In the genomic region with DNA sequence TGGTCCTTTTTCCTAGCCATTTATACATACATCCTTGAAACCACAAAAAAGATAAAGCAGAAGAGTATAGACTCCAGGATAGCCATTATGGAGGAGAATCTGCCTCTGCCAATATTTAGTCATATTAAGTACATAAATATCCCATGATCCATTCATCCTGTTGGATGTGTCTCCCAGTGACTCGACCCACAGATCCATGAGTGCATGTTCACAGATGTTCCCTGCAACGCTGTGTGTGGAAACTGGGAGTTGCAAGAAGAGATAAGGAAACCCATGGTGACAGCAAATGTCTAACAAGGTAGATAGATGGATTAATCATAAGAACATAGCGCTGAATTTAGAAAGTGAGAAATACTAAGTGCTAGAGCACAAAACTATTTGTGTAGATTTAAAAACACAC, we compare ENCODE assay signal across 18 cellular contexts. TPM values are rescaled to one million over a fixed set of nuclear protein-coding genes. Genes with fewer than 3 reads are reported as not detected.
DNase-seq lines count a peak whose midpoint lies in the region; ATAC-seq, FAIRE-seq and TF ChIP-seq lines count a peak whose summit lies in the region.
"Had no signal": no experiment of that assay in that cellular context is flagged by ENCODE, and none has a peak within 500 bp of the region (broad histone marks: within the 10 kb centered on the region; RNA-seq: fewer than 3 reads in every experiment).

No MANE protein-coding gene starts in this region.

- no peak overlapping the region for H3K4me3 Mint-ChIP-seq in stimulated activated naive CD8-positive, alpha-beta T cell treated with anti-CD3 and anti-CD28 coated beads, Interleukin-15, Interleukin-2, amounts not matched to agents 100 ng/mL and 50 ng/mL, for 24 hours
- H3K4me3 Mint-ChIP-seq in stimulated activated naive CD8-positive, alpha-beta T cell treated with anti-CD3 and anti-CD28 coated beads, Interleukin-15, amount 100 ng/mL, for 72 hours = peak overlapping the region in 1 of 2 donors; percentile 37
- H3K4me3 Mint-ChIP-seq in type B pancreatic cell = no peak overlapping the region

- intact Hi-C loops in pancreas (cut with DNase I) = no loop called here

- H3K27me3 ChIP-seq in esophagus (ENCODE audit: control insufficient read depth in 1 of 2, insufficient read depth in 2 of 2, low read length in 2 of 2) (no peaks in the 10 kb centered on the region), pancreas (no peaks in the 10 kb centered on the region)
- H3K27me3 ChIP-seq: heart left ventricle, sigmoid colon, tibial artery had no signal

- H3K27ac ChIP-seq in esophagus (ENCODE audit: low read depth in 2 of 2, low read length in 1 of 2) (peak overlapping the region; percentile 89 to 91), pancreas (peak overlapping the region in 1 of 4 donors; percentile 77)
- H3K27ac ChIP-seq: heart left ventricle, SK-N-MC, tibial artery had no signal

- H3K27me3 Mint-ChIP-seq in stimulated activated naive CD8-positive, alpha-beta T cell treated with anti-CD3 and anti-CD28 coated beads, Interleukin-15, Interleukin-2, amounts not matched to agents 100 ng/mL and 50 ng/mL, for 24 hours = no peaks in the 10 kb centered on the region
- no peaks in the 10 kb centered on the region for H3K27me3 Mint-ChIP-seq in stimulated activated naive CD8-positive, alpha-beta T cell treated with anti-CD3 and anti-CD28 coated beads, Interleukin-15, amount 100 ng/mL, for 72 hours
- no peaks in the 10 kb centered on the region for H3K27me3 Mint-ChIP-seq in type B pancreatic cell
- H3K27me3 Mint-ChIP-seq: activated CD8-positive, alpha-beta memory T cell treated with anti-CD3 and anti-CD28 coated beads, Interleukin-2, amount 10 ng/mL, durations not matched to agents 7 days and 5 days had no signal

- H3K9me3 Mint-ChIP-seq in stimulated activated naive CD8-positive, alpha-beta T cell treated with anti-CD3 and anti-CD28 coated beads, Interleukin-15, Interleukin-2, amounts not matched to agents 100 ng/mL and 50 ng/mL, for 24 hours = no peaks in the 10 kb centered on the region
- peaks cover 0 to under 1% of the 10 kb centered on the region in 2 donors for H3K9me3 Mint-ChIP-seq in stimulated activated naive CD8-positive, alpha-beta T cell treated with anti-CD3 and anti-CD28 coated beads, Interleukin-15, amount 100 ng/mL, for 72 hours
- peaks cover 10% of the 10 kb centered on the region for H3K9me3 Mint-ChIP-seq in type B pancreatic cell

- H3K9me3 ChIP-seq in esophagus (ENCODE audit: control insufficient read depth in 2 of 2, insufficient read depth in 1 of 2, low read depth in 1 of 2, low read length in 1 of 2) (no peaks in the 10 kb centered on the region), pancreas (no peaks in the 10 kb centered on the region)
- H3K9me3 ChIP-seq: heart left ventricle, sigmoid colon, tibial artery had no signal

- DNase-seq in stimulated activated naive CD8-positive, alpha-beta T cell treated with anti-CD3 and anti-CD28 coated beads, Interleukin-15, amount 100 ng/mL, for 72 hours = no peak
- peak; percentile 35 for DNase-seq in RPMI7951 (ENCODE audit: low read depth)
- no peak for DNase-seq in type B pancreatic cell (ENCODE audit: extremely low spot score, unreplicated experiment)
- no peak for DNase-seq in pancreas
- no peak for DNase-seq in activated CD8-positive, alpha-beta memory T cell treated with anti-CD3 and anti-CD28 coated beads, Interleukin-2, amount 50 U/mL, for 4 hours
- DNase-seq in omental fat pad (ENCODE audit: low spot score) = no peak
- DNase-seq: activated CD8-positive, alpha-beta memory T cell treated with anti-CD3 and anti-CD28 coated beads, Interleukin-2, amount 10 ng/mL, durations not matched to agents 7 days and 5 days; amniotic stem cell; heart left ventricle; KG1; kidney; NCI-H1417 treated with DMSO at 0.1 percent for 48 hours; sigmoid colon; stimulated activated CD4-positive, alpha-beta T cell treated with anti-CD3 and anti-CD28 coated beads, Interleukin-2, amount 100 ng/mL, for 48 hours; tibial artery had no signal

- TF ChIP-seq CTCF in type B pancreatic cell (conservative IDR thresholded peaks at IDR 0.05) (no peak), pancreas (IDR thresholded peaks at IDR 0.05) (no peak), omental fat pad (IDR thresholded peaks at IDR 0.05) (no peak)

- no peak for ATAC-seq in stimulated activated naive CD8-positive, alpha-beta T cell treated with anti-CD3 and anti-CD28 coated beads, Interleukin-15, amount 100 ng/mL, for 72 hours
- ATAC-seq in pancreas = no peak
- ATAC-seq in omental fat pad (ENCODE audit: low FRiP score) = no peak
- ATAC-seq: activated CD8-positive, alpha-beta memory T cell treated with anti-CD3 and anti-CD28 coated beads, Interleukin-2, amount 10 ng/mL, durations not matched to agents 7 days and 5 days; heart left ventricle had no signal

- H3K4me3 ChIP-seq in esophagus (ENCODE audit: low read depth in 1 of 2, low read length in 2 of 2) = no peak overlapping the region
- H3K4me3 ChIP-seq in pancreas = no peak overlapping the region
- H3K4me3 ChIP-seq: heart left ventricle, sigmoid colon, SK-N-MC, tibial artery had no signal

- H3K4me1 ChIP-seq in esophagus (ENCODE audit: control insufficient read depth in 2 of 2, insufficient read depth in 2 of 2, low read length in 1 of 2) = peaks cover 0 to 7% of the 10 kb centered on the region in 2 donors
- H3K4me1 ChIP-seq in pancreas = peaks cover 15 to 16% (median 16%) of the 10 kb centered on the region in 3 donors

- H3K36me3 ChIP-seq in esophagus (ENCODE audit: control insufficient read depth in 2 of 2, insufficient read depth in 2 of 2, low read length in 1 of 2) (no peaks in the 10 kb centered on the region), pancreas (no peaks in the 10 kb centered on the region)
- H3K36me3 ChIP-seq: heart left ventricle, sigmoid colon, tibial artery had no signal

- peak overlapping the region; percentile 33 for H3K27ac Mint-ChIP-seq in stimulated activated naive CD8-positive, alpha-beta T cell treated with anti-CD3 and anti-CD28 coated beads, Interleukin-15, Interleukin-2, amounts not matched to agents 100 ng/mL and 50 ng/mL, for 24 hours
- no peak overlapping the region for H3K27ac Mint-ChIP-seq in stimulated activated naive CD8-positive, alpha-beta T cell treated with anti-CD3 and anti-CD28 coated beads, Interleukin-15, amount 100 ng/mL, for 72 hours
- peak overlapping the region; percentile 77 for H3K27ac Mint-ChIP-seq in type B pancreatic cell

- 70 to 71% methylated on average over 3 of the region's 3 CpGs for WGBS in esophagus, 2 donors
- 55 to 61% methylated on average over 3 of the region's 3 CpGs for WGBS in pancreas, 2 donors

- FAIRE-seq in pancreas (lab: Jason Lieb, UNC) = no peak
- FAIRE-seq: kidney had no signal

- H3K36me3 Mint-ChIP-seq in stimulated activated naive CD8-positive, alpha-beta T cell treated with anti-CD3 and anti-CD28 coated beads, Interleukin-15, Interleukin-2, amounts not matched to agents 100 ng/mL and 50 ng/mL, for 24 hours (ENCODE audit: low read depth) = peaks cover 35% of the 10 kb centered on the region
- peaks cover 47% of the 10 kb centered on the region for H3K36me3 Mint-ChIP-seq in type B pancreatic cell

- peaks cover 67% of the 10 kb centered on the region for H3K4me1 Mint-ChIP-seq in stimulated activated naive CD8-positive, alpha-beta T cell treated with anti-CD3 and anti-CD28 coated beads, Interleukin-15, Interleukin-2, amounts not matched to agents 100 ng/mL and 50 ng/mL, for 24 hours (ENCODE audit: low read depth)
- peaks cover 48% of the 10 kb centered on the region for H3K4me1 Mint-ChIP-seq in stimulated activated naive CD8-positive, alpha-beta T cell treated with anti-CD3 and anti-CD28 coated beads, Interleukin-15, amount 100 ng/mL, for 72 hours
- peaks cover 10% of the 10 kb centered on the region for H3K4me1 Mint-ChIP-seq in type B pancreatic cell (ENCODE audit: unreplicated experiment)

RNA-seq across cellular contexts. Expression of gene STK39, which starts 34.5 kb away (rescaled TPM):
- 21.9 and 27.4 TPM in 2 replicates for total RNA-seq in RPMI7951 (2014; rRNA removed; shearing (Covaris generic))
- polyA plus RNA-seq in esophagus = 10 to 100 TPM; 24.7 to 24.9 TPM
- total RNA-seq in type B pancreatic cell (ENCODE audit: low replicate concordance) = 22.0 and 26.2 TPM in 2 replicates
- total RNA-seq in pancreas = 10 to 100 TPM; 14.3 to 23.1 (median 17.0) TPM
- polyA plus RNA-seq in pancreas = 10 to 100 TPM in 1 of 2 donors, 1 to 10 TPM in 1; 9.5 to 11.7 TPM
- total RNA-seq in omental fat pad = 10 to 100 TPM; 18.4 to 65.0 (median 27.1) TPM

Comparison
In these comparisons a context has a peak if more than half of its experiments do, and no peak if none do; other contexts are left out.
1. H3K27ac Mint-ChIP-seq: peak in stimulated activated naive CD8-positive, alpha-beta T cell treated with anti-CD3 and anti-CD28 coated beads, Interleukin-15, Interleukin-2, amounts not matched to agents 100 ng/mL and 50 ng/mL, for 24 hours (single experiment) and type B pancreatic cell (single experiment); none in stimulated activated naive CD8-positive, alpha-beta T cell treated with anti-CD3 and anti-CD28 coated beads, Interleukin-15, amount 100 ng/mL, for 72 hours (0 of 2).